ENCODE assay signal across 22 cellular contexts in the genomic region with DNA sequence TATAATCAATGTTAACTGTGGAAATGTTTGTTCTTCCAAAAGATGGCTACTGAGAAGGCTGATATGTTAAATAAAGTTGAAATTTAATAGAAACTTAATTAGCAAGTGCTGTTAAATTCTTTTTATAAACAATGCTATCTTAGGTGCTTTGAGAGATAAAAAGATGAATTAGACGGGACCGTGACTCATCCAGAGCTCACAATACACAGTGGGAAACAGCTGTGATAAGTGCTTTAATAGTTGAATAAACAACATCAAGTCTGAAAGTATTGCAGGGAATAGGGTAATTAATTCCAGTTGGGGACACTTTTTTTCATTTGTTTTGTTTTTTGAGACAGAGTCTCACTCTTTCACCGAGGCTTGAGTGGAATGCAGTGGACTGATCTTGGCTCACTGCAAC.
DNase-seq lines count a peak whose midpoint lies in the region; ATAC-seq and TF ChIP-seq lines count a peak whose summit lies in the region.
"Had no signal": no experiment of that assay in that cellular context is flagged by ENCODE, and none has a peak within 500 bp of the region (broad histone marks: within the 10 kb centered on the region; RNA-seq: fewer than 3 reads in every experiment).

No MANE protein-coding gene starts in this region.

- H3K36me3 Mint-ChIP-seq in CD4-positive, alpha-beta T cell (ENCODE audit: low read depth) = no peaks in the 10 kb centered on the region
- H3K36me3 Mint-ChIP-seq: activated CD4-positive, alpha-beta memory T cell treated with anti-CD3 and anti-CD28 coated beads for 36 hours; activated naive CD8-positive, alpha-beta T cell treated with anti-CD3 and anti-CD28 coated beads, Interleukin-2, amount 10 ng/mL, durations not matched to agents 7 days and 5 days; CD4-positive, CD25-positive, alpha-beta regulatory T cell; stimulated activated memory B cell treated with anti-CD40 and anti-IgM and Interleukin-4, amounts not matched to agents 10 μg/mL and 1 μg/mL and 100 μg/mL, for 72 hours had no signal

- CTCF ChIA-PET in CD4-positive, alpha-beta T cell (lab: Charles Lee) = no interaction called here

- intact Hi-C loops in CD4-positive, alpha-beta T cell (cut with DNase I, micrococcal nuclease) = no loop called here
- intact Hi-C loops in left cardiac atrium (cut with DNase I) = no loop called here

- no peak overlapping the region for H3K27ac Mint-ChIP-seq in CD4-positive, alpha-beta T cell
- H3K27ac Mint-ChIP-seq: activated B cell treated with CpG ODN at 0.5 μM for 24 hours; activated CD4-positive, alpha-beta memory T cell treated with anti-CD3 and anti-CD28 coated beads for 36 hours; activated naive CD8-positive, alpha-beta T cell treated with anti-CD3 and anti-CD28 coated beads, Interleukin-2, amount 10 ng/mL, durations not matched to agents 7 days and 5 days; brain; CD4-positive, CD25-positive, alpha-beta regulatory T cell; HFFc6; stimulated activated memory B cell treated with anti-CD40 and anti-IgM and Interleukin-4, amounts not matched to agents 10 μg/mL and 1 μg/mL and 100 μg/mL, for 72 hours had no signal

- H3K4me3 ChIP-seq in HFF-Myc (replicated peaks; ENCODE audit: low read depth, low read length) = no peak overlapping the region
- no peak overlapping the region for H3K4me3 ChIP-seq in foreskin fibroblast (ENCODE audit: low read depth in 1 of 2, low read length in 2 of 2)
- H3K4me3 ChIP-seq: hepatocyte, prostate gland, suprapubic skin had no signal

- no peaks in the 10 kb centered on the region for H3K9me3 ChIP-seq in CD4-positive, alpha-beta T cell (ENCODE audit: control insufficient read depth, low read length)
- H3K9me3 ChIP-seq: prostate gland, suprapubic skin had no signal

- TF ChIP-seq CTCF in HFF-Myc (IDR thresholded peaks at IDR 0.05; ENCODE audit: low read depth, low read length, missing control alignments) = no peak
- no peak for TF ChIP-seq CTCF in foreskin fibroblast (IDR thresholded peaks at IDR 0.05; ENCODE audit: low read depth, low read length)
- no peak for TF ChIP-seq CTCF in CD4-positive, alpha-beta T cell (IDR thresholded peaks at IDR 0.05)

- no peak for ATAC-seq in CD4-positive, alpha-beta T cell (ENCODE audit: poor library complexity)
- no peak for ATAC-seq in left cardiac atrium
- ATAC-seq: stimulated activated memory B cell treated with anti-CD40 and anti-IgM and Interleukin-4, amounts not matched to agents 10 μg/mL and 1 μg/mL and 100 μg/mL, for 72 hours had no signal

- H3K27me3 ChIP-seq in CD4-positive, alpha-beta T cell (ENCODE audit: control insufficient read depth, insufficient read depth, low read length) = no peaks in the 10 kb centered on the region
- H3K27me3 ChIP-seq: hepatocyte, suprapubic skin had no signal

- no peak overlapping the region for H3K4me3 Mint-ChIP-seq in CD4-positive, alpha-beta T cell
- H3K4me3 Mint-ChIP-seq: activated B cell treated with CpG ODN at 0.5 μM for 24 hours; activated CD4-positive, alpha-beta memory T cell treated with anti-CD3 and anti-CD28 coated beads for 36 hours; activated naive CD8-positive, alpha-beta T cell treated with anti-CD3 and anti-CD28 coated beads, Interleukin-2, amount 10 ng/mL, durations not matched to agents 7 days and 5 days; brain; CD4-positive, CD25-positive, alpha-beta regulatory T cell; HFFc6; stimulated activated memory B cell treated with anti-CD40 and anti-IgM and Interleukin-4, amounts not matched to agents 10 μg/mL and 1 μg/mL and 100 μg/mL, for 72 hours had no signal

- POLR2A ChIA-PET in CD4-positive, alpha-beta T cell (lab: Charles Lee) = no interaction called here

- no peaks in the 10 kb centered on the region for H3K4me1 Mint-ChIP-seq in CD4-positive, alpha-beta T cell (ENCODE audit: low read depth)
- H3K4me1 Mint-ChIP-seq: activated B cell treated with CpG ODN at 0.5 μM for 24 hours; activated naive CD8-positive, alpha-beta T cell treated with anti-CD3 and anti-CD28 coated beads, Interleukin-2, amount 10 ng/mL, durations not matched to agents 7 days and 5 days; brain; CD4-positive, CD25-positive, alpha-beta regulatory T cell; stimulated activated memory B cell treated with anti-CD40 and anti-IgM and Interleukin-4, amounts not matched to agents 10 μg/mL and 1 μg/mL and 100 μg/mL, for 72 hours had no signal

- DNase-seq in AG08395 (ENCODE audit: low spot score) = peak; percentile 12
- peak; percentile 21 for DNase-seq in HFF-Myc (ENCODE audit: extremely low read depth, low read depth)
- DNase-seq in NCI-H774 (lab: John Stamatoyannopoulos, UW) = peak; percentile 26
- DNase-seq in foreskin fibroblast = peak; percentile 36 to 77
- no peak for DNase-seq in nucleus accumbens (lab: John Stamatoyannopoulos, UW)
- no peak for DNase-seq in CD4-positive, alpha-beta T cell
- DNase-seq in left cardiac atrium = no peak
- no peak for DNase-seq in stimulated activated CD8-positive, alpha-beta memory T cell treated with anti-CD3 and anti-CD28 coated beads, Interleukin-4, amount 100 ng/mL, for 48 hours
- DNase-seq: activated B cell treated with CpG ODN at 0.5 μM for 24 hours; activated CD4-positive, alpha-beta memory T cell treated with anti-CD3 and anti-CD28 coated beads for 36 hours; activated effector memory CD4-positive, alpha-beta T cell treated with Interleukin-2 at 50 U/mL for 16 hours; activated naive CD8-positive, alpha-beta T cell treated with anti-CD3 and anti-CD28 coated beads, Interleukin-2, amount 10 ng/mL, durations not matched to agents 7 days and 5 days; CD4-positive, CD25-positive, alpha-beta regulatory T cell; HFFc6; NCI-H2081 treated with DMSO at 0.1 percent for 48 hours; NCI-H526; T1000 had no signal

- H3K9me3 Mint-ChIP-seq in CD4-positive, alpha-beta T cell = peaks cover 6% of the 10 kb centered on the region
- H3K9me3 Mint-ChIP-seq: HFFc6 had no signal

- no peaks in the 10 kb centered on the region for H3K27me3 Mint-ChIP-seq in CD4-positive, alpha-beta T cell
- H3K27me3 Mint-ChIP-seq: activated B cell treated with CpG ODN at 0.5 μM for 24 hours; activated CD4-positive, alpha-beta memory T cell treated with anti-CD3 and anti-CD28 coated beads for 36 hours; brain; CD4-positive, CD25-positive, alpha-beta regulatory T cell; stimulated activated memory B cell treated with anti-CD40 and anti-IgM and Interleukin-4, amounts not matched to agents 10 μg/mL and 1 μg/mL and 100 μg/mL, for 72 hours had no signal

- no peak overlapping the region for H3K27ac ChIP-seq in CD4-positive, alpha-beta T cell (ENCODE audit: low read depth, low read length)
- H3K27ac ChIP-seq: hepatocyte, prostate gland, suprapubic skin had no signal

Comparison
In these comparisons a context has a peak if more than half of its experiments do, and no peak if none do; other contexts are left out.
1. DNase-seq: peak in AG08395 (single experiment), HFF-Myc (single experiment), NCI-H774 (single experiment) and foreskin fibroblast (2 of 2); none in nucleus accumbens (0 of 56), CD4-positive, alpha-beta T cell (0 of 10), left cardiac atrium (single experiment) and stimulated activated CD8-positive, alpha-beta memory T cell treated with anti-CD3 and anti-CD28 coated beads, Interleukin-4, amount 100 ng/mL, for 48 hours (single experiment).